ENCODE assay signal across 15 cellular contexts in genomic region chr3:25088284-25088683, GRCh38.
DNase-seq lines count a peak whose midpoint lies in the region; ATAC-seq and TF ChIP-seq lines count a peak whose summit lies in the region.
"Had no signal": no experiment of that assay in that cellular context is flagged by ENCODE, and none has a peak within 500 bp of the region (broad histone marks: within the 10 kb centered on the region; RNA-seq: fewer than 3 reads in every experiment).

No MANE protein-coding gene starts in this region.

- no peak overlapping the region for H3K23ac ChIP-seq in neuronal stem cell (ENCODE audit: low read depth, low read length, poor library complexity)

- peaks cover 8% of the 10 kb centered on the region for H3K4me1 ChIP-seq in HEK293 (ENCODE audit: control insufficient read depth, insufficient read depth, low read length)
- H3K4me1 ChIP-seq in neuronal stem cell (ENCODE audit: control insufficient read depth in 2 of 2, insufficient read depth in 1 of 2, low read depth in 1 of 2, low read length in 2 of 2): peaks cover 0 to 4% of the 10 kb centered on the region in 2 donors
- no peaks in the 10 kb centered on the region for H3K4me1 ChIP-seq in naive thymus-derived CD4-positive, alpha-beta T cell (ENCODE audit: control insufficient read depth in 2 of 2, insufficient read depth in 2 of 2, low read length in 2 of 2)

- no peak overlapping the region for H3K9ac ChIP-seq in neuronal stem cell (ENCODE audit: low read depth, low read length, poor library complexity)

- CTCF ChIA-PET in HEK293 (lab: Yijun Ruan, JAX): interaction anchor here (0.7 kb wide), 1 partner anchor 55 kb away, joined by 3 read pairs; no protein-coding TSS in a partner anchor
- CTCF ChIA-PET in naive thymus-derived CD4-positive, alpha-beta T cell (lab: Charles Lee): no interaction called here

- no peak overlapping the region for H2BK5ac ChIP-seq in neuronal stem cell (ENCODE audit: low read length)

- no peak overlapping the region for H2BK15ac ChIP-seq in neuronal stem cell (ENCODE audit: low read length)

- H3K27ac Mint-ChIP-seq in stimulated activated memory B cell treated with anti-CD40 and anti-IgM and Interleukin-4, amounts not matched to agents 10 μg/mL and 1 μg/mL and 100 μg/mL, for 72 hours: no peak overlapping the region
- H3K27ac Mint-ChIP-seq in naive thymus-derived CD4-positive, alpha-beta T cell: no peak overlapping the region

- H3K4me3 ChIP-seq in HEK293 (ENCODE audit: low read depth, low read length) (no peak overlapping the region), choroid plexus epithelial cell (ENCODE audit: low read depth, low read length) (no peak overlapping the region), neuronal stem cell (ENCODE audit: low read length in 2 of 2) (no peak overlapping the region)
- no peak overlapping the region for H3K4me3 ChIP-seq in naive thymus-derived CD4-positive, alpha-beta T cell (ENCODE audit: low read length)

- H3K18ac ChIP-seq in neuronal stem cell (ENCODE audit: low read length): no peak overlapping the region

- no peaks in the 10 kb centered on the region for H3K79me1 ChIP-seq in neuronal stem cell (ENCODE audit: low read depth, low read length)

- no peak for ATAC-seq in stimulated activated memory B cell treated with anti-CD40 and anti-IgM and Interleukin-4, amounts not matched to agents 10 μg/mL and 1 μg/mL and 100 μg/mL, for 72 hours
- ATAC-seq in GM21367 (IDR thresholded peaks at IDR 0.05; ENCODE audit: unreplicated experiment): no peak
- ATAC-seq in naive thymus-derived CD4-positive, alpha-beta T cell: no peak
- ATAC-seq: Panc1, Right ventricle myocardium inferior had no signal

- no peak overlapping the region for H3K4me2 ChIP-seq in neuronal stem cell (ENCODE audit: insufficient read depth, low read length, poor library complexity, severe bottlenecking)

- POLR2A ChIA-PET in HEK293 (lab: Yijun Ruan, JAX): no interaction called here
- POLR2A ChIA-PET in naive thymus-derived CD4-positive, alpha-beta T cell (lab: Charles Lee): no interaction called here

- H3K14ac ChIP-seq in neuronal stem cell (ENCODE audit: low read length): no peak overlapping the region

- H4K91ac ChIP-seq in neuronal stem cell (ENCODE audit: low read depth, low read length, poor library complexity): no peak overlapping the region

- H3K9me3 ChIP-seq in HEK293 (ENCODE audit: control insufficient read depth, insufficient read depth, low read depth, low read length) (no peaks in the 10 kb centered on the region), neuronal stem cell (replicated peaks in 1 of 2; ENCODE audit: control insufficient read depth in 2 of 2, insufficient read depth in 1 of 2, low read depth in 1 of 2, low read length in 2 of 2) (no peaks in the 10 kb centered on the region)
- H3K9me3 ChIP-seq in naive thymus-derived CD4-positive, alpha-beta T cell (ENCODE audit: control insufficient read depth in 2 of 3, low read length in 3 of 3): no peaks in the 10 kb centered on the region

- H4K8ac ChIP-seq in neuronal stem cell (ENCODE audit: low read depth, low read length): no peak overlapping the region

- H2BK12ac ChIP-seq in neuronal stem cell (ENCODE audit: low read length): no peak overlapping the region

- no CpG with 5 or more reads among the region's 5 CpGs for WGBS in neuronal stem cell (ENCODE audit: extremely low coverage in 2 of 2, insufficient read length in 2 of 2, insufficient replicate concordance in 1 of 2), 2 donors

- DNase-seq in NCI-H446 treated with DMSO at 0.1 percent for 48 hours (lab: John Stamatoyannopoulos, UW) (peak; percentile 58), choroid plexus epithelial cell (ENCODE audit: low read depth) (peak; percentile 11), neuronal stem cell (ENCODE audit: low spot score) (no peak)
- no peak for DNase-seq in naive thymus-derived CD4-positive, alpha-beta T cell
- DNase-seq: COR-L47, DMS153, EL, HCEC 1CT, KBM-7, NCI-H2081 treated with DMSO at 0.1 percent for 48 hours had no signal

- peaks cover 4% of the 10 kb centered on the region for H3K9me3 Mint-ChIP-seq in stimulated activated memory B cell treated with anti-CD40 and anti-IgM and Interleukin-4, amounts not matched to agents 10 μg/mL and 1 μg/mL and 100 μg/mL, for 72 hours
- peaks cover 0 to 10% (median 1%) of the 10 kb centered on the region in 11 donors for H3K9me3 Mint-ChIP-seq in naive thymus-derived CD4-positive, alpha-beta T cell

- H3K36me3 Mint-ChIP-seq in stimulated activated memory B cell treated with anti-CD40 and anti-IgM and Interleukin-4, amounts not matched to agents 10 μg/mL and 1 μg/mL and 100 μg/mL, for 72 hours: no peaks in the 10 kb centered on the region
- no peaks in the 10 kb centered on the region for H3K36me3 Mint-ChIP-seq in naive thymus-derived CD4-positive, alpha-beta T cell

- H2AK5ac ChIP-seq in neuronal stem cell (ENCODE audit: low read depth, low read length): no peak overlapping the region

- peak overlapping the region; percentile 31 for H2AFZ ChIP-seq in neuronal stem cell (ENCODE audit: low read length)

- no peak overlapping the region for H2BK120ac ChIP-seq in neuronal stem cell (ENCODE audit: low read depth, low read length)

- no peak overlapping the region for H3K4ac ChIP-seq in neuronal stem cell (ENCODE audit: low read length)

- H3K4me3 Mint-ChIP-seq in stimulated activated memory B cell treated with anti-CD40 and anti-IgM and Interleukin-4, amounts not matched to agents 10 μg/mL and 1 μg/mL and 100 μg/mL, for 72 hours: no peak overlapping the region
- no peak overlapping the region for H3K4me3 Mint-ChIP-seq in naive thymus-derived CD4-positive, alpha-beta T cell

- intact Hi-C loops in naive thymus-derived CD4-positive, alpha-beta T cell (cut with micrococcal nuclease): no loop called here

- H3K27ac ChIP-seq in HEK293 (ENCODE audit: extremely low read depth, low read depth, low read length) (no peak overlapping the region; the same call in 1 of the 2 replicates), neuronal stem cell (replicated peaks; ENCODE audit: low read length) (no peak overlapping the region)
- no peak overlapping the region for H3K27ac ChIP-seq in naive thymus-derived CD4-positive, alpha-beta T cell (ENCODE audit: low read depth, low read length)

- no peak for TF ChIP-seq CTCF in HEK293 (tag by site-specific recombination; IDR thresholded peaks at IDR 0.05)
- TF ChIP-seq CTCF in choroid plexus epithelial cell (conservative IDR thresholded peaks at IDR 0.05; ENCODE audit: low read depth, low read length): no peak

- no peaks in the 10 kb centered on the region for H3K27me3 Mint-ChIP-seq in stimulated activated memory B cell treated with anti-CD40 and anti-IgM and Interleukin-4, amounts not matched to agents 10 μg/mL and 1 μg/mL and 100 μg/mL, for 72 hours
- peaks cover 0 to 5% (median 0%) of the 10 kb centered on the region in 5 donors for H3K27me3 Mint-ChIP-seq in naive thymus-derived CD4-positive, alpha-beta T cell

- H3K27me3 ChIP-seq in neuronal stem cell (ENCODE audit: control insufficient read depth in 3 of 3, insufficient read depth in 3 of 3, low read depth in 1 of 3, low read length in 3 of 3): no peaks in the 10 kb centered on the region
- H3K27me3 ChIP-seq in naive thymus-derived CD4-positive, alpha-beta T cell (ENCODE audit: control insufficient read depth in 2 of 2, insufficient read depth in 2 of 2, low read length in 2 of 2): no peaks in the 10 kb centered on the region

- no peaks in the 10 kb centered on the region for H3K4me1 Mint-ChIP-seq in stimulated activated memory B cell treated with anti-CD40 and anti-IgM and Interleukin-4, amounts not matched to agents 10 μg/mL and 1 μg/mL and 100 μg/mL, for 72 hours
- no peaks in the 10 kb centered on the region for H3K4me1 Mint-ChIP-seq in naive thymus-derived CD4-positive, alpha-beta T cell

- H3K36me3 ChIP-seq in HEK293 (ENCODE audit: control insufficient read depth in 2 of 2, insufficient read depth in 1 of 2, low read length in 2 of 2): no peaks in the 10 kb centered on the region
- H3K36me3 ChIP-seq in neuronal stem cell (replicated peaks in 1 of 2; ENCODE audit: control insufficient read depth in 2 of 2, insufficient read depth in 2 of 2, low read length in 2 of 2): no peaks in the 10 kb centered on the region
- no peaks in the 10 kb centered on the region for H3K36me3 ChIP-seq in naive thymus-derived CD4-positive, alpha-beta T cell (ENCODE audit: control insufficient read depth in 2 of 3, insufficient read depth in 3 of 3, low read length in 3 of 3)

TF ChIP-seq in HEK293, 187 proteins besides CTCF, POLR2A, EP300 and RAD21 (continues in another document):
- TF ChIP-seq BCL11B (tag by site-specific recombination; IDR thresholded peaks at IDR 0.05; ENCODE audit: low read depth) (no peak), ZIC2 (tag by site-specific recombination; IDR thresholded peaks at IDR 0.05) (peak; percentile 40; the same call in 1 of the 2 replicates), ZNF561 (tag by site-specific recombination; IDR thresholded peaks at IDR 0.05; ENCODE audit: borderline replicate concordance) (peak; percentile 53; the same call in 1 of the 2 replicates), SP7 (tag by site-specific recombination; IDR thresholded peaks at IDR 0.05) (peak; percentile 86), ZNF670 (tag by site-specific recombination; IDR thresholded peaks at IDR 0.05; ENCODE audit: low read depth) (no peak), IKZF3 (tag by site-specific recombination; IDR thresholded peaks at IDR 0.05) (peak; percentile 67), PRDM6 (tag by site-specific recombination; IDR thresholded peaks at IDR 0.05) (peak; percentile 93), ZNF341 (tag by site-specific recombination; IDR thresholded peaks at IDR 0.05; ENCODE audit: low read depth) (no peak), OSR2 (tag by site-specific recombination; IDR thresholded peaks at IDR 0.05) (peak; percentile 31; the same call in 1 of the 2 replicates), ZNF843 (tag by site-specific recombination; IDR thresholded peaks at IDR 0.05) (0 out of 2 replicates have a peak, but pooled peaks have one; percentile 44)

Comparison
In these comparisons a context has a peak if more than half of its experiments do, and no peak if none do; other contexts are left out.
1. DNase-seq: peak in NCI-H446 treated with DMSO at 0.1 percent for 48 hours (single experiment) and choroid plexus epithelial cell (single experiment); none in neuronal stem cell (single experiment) and naive thymus-derived CD4-positive, alpha-beta T cell (0 of 9).